ENCODE assay signal across 8 cellular contexts in the genomic region with DNA sequence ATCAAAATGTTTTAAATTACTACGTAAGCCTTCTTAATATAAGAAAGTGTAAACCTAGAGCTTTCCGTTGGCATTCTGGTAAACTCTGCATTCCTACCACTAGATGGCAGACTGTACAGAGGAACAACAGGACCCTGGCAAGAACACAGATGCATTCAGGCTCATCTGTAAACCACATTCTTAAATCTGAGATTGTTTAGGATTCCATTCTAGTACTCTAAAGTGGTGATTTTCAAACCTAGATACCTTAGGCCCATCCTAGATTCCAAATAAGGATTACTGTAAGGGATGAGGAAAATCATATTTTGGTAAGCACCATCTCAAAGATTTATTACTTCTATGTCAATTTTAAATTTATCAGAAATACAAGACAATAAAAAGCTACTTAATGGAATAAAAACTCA. TPM values are rescaled to one million over a fixed set of nuclear protein-coding genes. Genes with fewer than 3 reads are reported as not detected.
DNase-seq lines count a peak whose midpoint lies in the region; ATAC-seq, FAIRE-seq and TF ChIP-seq lines count a peak whose summit lies in the region.

No MANE protein-coding gene starts in this region.

- H3K9me3 ChIP-seq in A673 (ENCODE audit: low read depth, low read length, poor library complexity, severe bottlenecking), result no peaks in the 10 kb centered on the region

- DNase-seq in A673 (ENCODE audit: low spot score), result peak; percentile 94
- peak; percentile 81 for DNase-seq in GM04504 (ENCODE audit: low read depth)
- DNase-seq in MV-4-11 (lab: John Stamatoyannopoulos, UW), result peak; percentile 71
- DNase-seq in SK-N-DZ (ENCODE audit: low spot score), result peak; percentile 80
- peak in 28 of 61 donors; percentile 1 to 73 (median 26) for DNase-seq in caudate nucleus (lab: John Stamatoyannopoulos, UW)
- DNase-seq in stimulated activated CD4-positive, alpha-beta T cell treated with anti-CD3 and anti-CD28 coated beads, Interleukin-2, amount 100 ng/mL, for 48 hours, result peak; percentile 40 to 55

- peak; percentile 98 for FAIRE-seq in islet of Langerhans (lab: Jason Lieb, UNC)

- CTCF ChIA-PET in A673 (lab: Charles Lee), result interaction anchor here (0.5 to 2.4 kb wide), 8 partner anchors 11 to 285 kb away, joined by 3 to 25 read pairs (median 4); a partner anchor contains a TSS

- POLR2A ChIA-PET in A673 (lab: Charles Lee; ENCODE audit: low non-redundant PET), result no interaction called here

- no TSS peak for BruUV-seq in A673 (replicated peaks; lab: Mats Ljungman, UMichigan)

- intact Hi-C loops in A673 (cut with micrococcal nuclease; ENCODE audit: unreplicated experiment), result loop anchor here (2.0 kb wide), 1 partner anchor 151 kb away; no protein-coding TSS in a partner anchor

- no peaks in the 10 kb centered on the region for H3K36me3 ChIP-seq in A673 (ENCODE audit: insufficient read depth, low read length, poor library complexity, severe bottlenecking)

- ATAC-seq in HG02571 (IDR thresholded peaks at IDR 0.05; ENCODE audit: unreplicated experiment), result peak; percentile 57

- TF ChIP-seq CTCF in A673 (conservative IDR thresholded peaks at IDR 0.05; ENCODE audit: low read depth, low read length), result peak; percentile 98

- H3K4me1 ChIP-seq in A673 (ENCODE audit: insufficient read depth, low read length, poor library complexity, severe bottlenecking), result peaks cover 48% of the 10 kb centered on the region

- no peak overlapping the region for H3K4me3 ChIP-seq in A673 (ENCODE audit: low read depth, low read length, poor library complexity, severe bottlenecking)

- no peak overlapping the region for H3K27ac ChIP-seq in A673 (ENCODE audit: low read depth, low read length, poor library complexity, severe bottlenecking)
- H3K27ac ChIP-seq in caudate nucleus (ENCODE audit: low read depth, low read length), result peak overlapping the region; percentile 31

- H3K27me3 ChIP-seq in A673 (replicated peaks; ENCODE audit: insufficient read depth, low read depth, low read length, poor library complexity), result no peaks in the 10 kb centered on the region

RNA-seq across cellular contexts. Expression of a gene that starts 26.9 kb away (rescaled TPM):
- total RNA-seq in A673 (2021), result 168 and 174 TPM in 2 replicates
- polyA plus RNA-seq in SK-N-DZ (2014; cell fraction: cytosol; rRNA removed), result 59.8 and 73.2 TPM in 2 replicates
- 35.7 and 77.3 TPM in 2 replicates for polyA plus RNA-seq in SK-N-DZ (2014; cell fraction: nucleus; rRNA removed)
